16 cellular contexts compared by ENCODE assay signal in genomic region chr2:133837441-133838090, GRCh38.
DNase-seq lines count a peak whose midpoint lies in the region; ATAC-seq and TF ChIP-seq lines count a peak whose summit lies in the region.
"Had no signal": no experiment of that assay in that cellular context is flagged by ENCODE, and none has a peak within 500 bp of the region (broad histone marks: within the 10 kb centered on the region; RNA-seq: fewer than 3 reads in every experiment).

No MANE protein-coding gene starts in this region.

- H2AFZ ChIP-seq in IMR-90 (replicated peaks; ENCODE audit: low read length, poor library complexity) (peak overlapping the region; percentile 63), neural progenitor cell (replicated peaks) (peak overlapping the region; percentile 9)

- H4K91ac ChIP-seq in IMR-90 (ENCODE audit: insufficient read depth, low read depth, low read length), result peak overlapping the region; percentile 95

- H3K9me1 ChIP-seq in IMR-90 (ENCODE audit: insufficient read depth, low read length), result peaks cover 32% of the 10 kb centered on the region

- H2BK5ac ChIP-seq in IMR-90 (ENCODE audit: low read depth, low read length, poor library complexity, severe bottlenecking), result peak overlapping the region; percentile 89

- peak overlapping the region; percentile 21; the same call in 1 of the 2 replicates for H3K23ac ChIP-seq in IMR-90 (ENCODE audit: low read depth, low read length)

- TF ChIP-seq POLR2A in IMR-90 (IDR thresholded peaks at IDR 0.05; ENCODE audit: low read depth, low read length), result no peak

- CTCF ChIA-PET in IMR-90 (lab: Yijun Ruan, JAX), result interaction anchor here (1.1 kb wide), 1 partner anchor 48 kb away, joined by 4 read pairs; no protein-coding TSS in a partner anchor

- intact Hi-C loops in IMR-90 (cut with micrococcal nuclease), result no loop called here
- intact Hi-C loops in left colon (cut with DNase I, micrococcal nuclease), result no loop called here

- H3K27me3 ChIP-seq in IMR-90 (ENCODE audit: control insufficient read depth, insufficient read depth, low read length) (no peaks in the 10 kb centered on the region), neural progenitor cell (no peaks in the 10 kb centered on the region)
- H3K27me3 ChIP-seq: BLaER1 treated with 17β-estradiol and CSF1 and Interleukin-3, amounts not matched to agents 10 nM and 100 nM; esophagus muscularis mucosa had no signal

- H2AK5ac ChIP-seq in IMR-90 (ENCODE audit: low read depth, low read length), result peak overlapping the region; percentile 99

- peak overlapping the region; percentile 16; the same call in 1 of the 2 replicates for H3K56ac ChIP-seq in IMR-90 (ENCODE audit: extremely low read depth, insufficient read depth, low read length)

- peaks cover 6% of the 10 kb centered on the region for H3K4me1 Mint-ChIP-seq in neural progenitor cell
- H3K4me1 Mint-ChIP-seq: immature natural killer cell had no signal

- H3K9me3 Mint-ChIP-seq in neural progenitor cell, result peaks cover 7% of the 10 kb centered on the region
- H3K9me3 Mint-ChIP-seq: immature natural killer cell had no signal

- peak overlapping the region; percentile 54 for H3K18ac ChIP-seq in IMR-90 (ENCODE audit: low read depth, low read length)

- peaks cover 0 to 32% of the 10 kb centered on the region in 2 experiments; a peak in 2 of 4 replicates for H3K79me1 ChIP-seq in IMR-90 (ENCODE audit: low read depth in 1 of 2, low read length in 2 of 2)

- H3K9me3 ChIP-seq in IMR-90 (ENCODE audit: control insufficient read depth, insufficient read depth, low read length) (peaks cover 4% of the 10 kb centered on the region), neural progenitor cell (ENCODE audit: low read depth) (no peaks in the 10 kb centered on the region)
- H3K9me3 ChIP-seq: esophagus muscularis mucosa, mucosa of descending colon had no signal

- no peaks in the 10 kb centered on the region for H3F3A ChIP-seq in neural progenitor cell (ENCODE audit: low read depth)

- H3K36me3 Mint-ChIP-seq in neural progenitor cell, result no peaks in the 10 kb centered on the region
- H3K36me3 Mint-ChIP-seq: immature natural killer cell had no signal

- dilution Hi-C loops in IMR-90 (cut with HindIII; ENCODE audit: low sequenced_read_pairs, unreplicated experiment), result no loop called here

- in situ Hi-C loops in IMR-90 (cut with MboI; ENCODE audit: low sequenced_read_pairs), result loop anchor here (25.0 kb wide), 1 partner anchor 1175 kb away; the partner anchor contains the start of gene LYPD1

- H3K4me1 ChIP-seq in IMR-90 (ENCODE audit: control insufficient read depth, insufficient read depth, low read length) (peaks cover 28% of the 10 kb centered on the region), neural progenitor cell (peaks cover 4% of the 10 kb centered on the region)

- peak overlapping the region; percentile 92 for H2AK9ac ChIP-seq in IMR-90 (replicated peaks; ENCODE audit: low read depth, low read length, poor library complexity)

- no peak for TF ChIP-seq RAD21 in IMR-90 (IDR thresholded peaks at IDR 0.05; ENCODE audit: low read length)

- peak overlapping the region; percentile 97 for H2BK15ac ChIP-seq in IMR-90 (ENCODE audit: low read depth, low read length)

- no peak overlapping the region for H3K4me3 Mint-ChIP-seq in neural progenitor cell
- H3K4me3 Mint-ChIP-seq: immature natural killer cell had no signal

- H3K4me2 ChIP-seq in IMR-90 (ENCODE audit: low read depth, low read length), result no peak overlapping the region
- H3K4me2 ChIP-seq in neural progenitor cell, result no peak overlapping the region

- H3K9ac ChIP-seq in IMR-90 (ENCODE audit: low read depth, low read length), result no peak overlapping the region
- H3K9ac ChIP-seq in neural progenitor cell, result no peak overlapping the region
- H3K9ac ChIP-seq: BLaER1 treated with 17β-estradiol and CSF1 and Interleukin-3, amounts not matched to agents 10 nM and 100 nM had no signal

- no TSS peak for BruUV-seq in IMR-90 (replicated peaks; lab: Mats Ljungman, UMichigan)

- peak overlapping the region; percentile 90 for H3K4ac ChIP-seq in IMR-90 (ENCODE audit: low read depth, low read length)

- DNase-seq in Ammon's horn (ENCODE audit: low spot score) (peak; percentile 36), IMR-90 (peak; percentile 91), amniotic epithelial cell (ENCODE audit: low read depth) (peak; percentile 54), neural progenitor cell (ENCODE audit: low spot score) (no peak), left colon (no peak), DMS153 (lab: John Stamatoyannopoulos, UW) (no peak)
- no peak for DNase-seq in activated CD4-positive, alpha-beta T cell treated with anti-CD3 and anti-CD28 coated beads for 4 hours
- no peak for DNase-seq in stimulated activated naive CD4-positive, alpha-beta T cell (lab: John Stamatoyannopoulos, UW)
- DNase-seq: activated CD8-positive, alpha-beta memory T cell treated with anti-CD3 and anti-CD28 coated beads, Interleukin-2, amount 50 U/mL, for 4 hours; immature natural killer cell; KG1; mucosa of descending colon; NCI-H187 treated with DMSO at 0.1 percent for 48 hours had no signal

- H3K4me3 ChIP-seq in IMR-90 (ENCODE audit: insufficient read depth, low read depth, low read length), result no peak overlapping the region
- no peak overlapping the region for H3K4me3 ChIP-seq in neural progenitor cell
- H3K4me3 ChIP-seq: BLaER1 treated with 17β-estradiol and CSF1 and Interleukin-3, amounts not matched to agents 10 nM and 100 nM; esophagus muscularis mucosa; mucosa of descending colon; SK-N-MC had no signal

- POLR2A ChIA-PET in IMR-90 (lab: Charles Lee; ENCODE audit: unreplicated experiment), result no interaction called here

- H3K14ac ChIP-seq in IMR-90 (replicated peaks; ENCODE audit: low read depth, low read length), result peak overlapping the region; percentile 79

- H3K36me3 ChIP-seq in IMR-90 (ENCODE audit: control insufficient read depth, insufficient read depth, low read length), result no peaks in the 10 kb centered on the region
- no peaks in the 10 kb centered on the region for H3K36me3 ChIP-seq in neural progenitor cell
- H3K36me3 ChIP-seq: BLaER1 treated with 17β-estradiol and CSF1 and Interleukin-3, amounts not matched to agents 10 nM and 100 nM; esophagus muscularis mucosa had no signal

- ATAC-seq in IMR-90 (ENCODE audit: low read depth) (peak; percentile 22), left colon (no peak)
- ATAC-seq: mucosa of descending colon had no signal

- no CpG with 5 or more reads among the region's 6 CpGs for WGBS in IMR-90 (ENCODE audit: extremely low coverage in 2 of 2, insufficient read length in 1 of 2), 2 experiments

- H3K27ac ChIP-seq in IMR-90 (ENCODE audit: insufficient read depth, low read length), result peak overlapping the region; percentile 52
- no peak overlapping the region for H3K27ac ChIP-seq in neural progenitor cell
- H3K27ac ChIP-seq: BLaER1 treated with 17β-estradiol and CSF1 and Interleukin-3, amounts not matched to agents 10 nM and 100 nM; esophagus muscularis mucosa; SK-N-MC had no signal

- H3K79me2 ChIP-seq in neural progenitor cell (ENCODE audit: low read depth), result no peaks in the 10 kb centered on the region

- H4K20me1 ChIP-seq in IMR-90 (ENCODE audit: insufficient read depth, low read length), result no peaks in the 10 kb centered on the region
- H4K20me1 ChIP-seq in neural progenitor cell (ENCODE audit: low read depth), result no peaks in the 10 kb centered on the region
- H4K20me1 ChIP-seq: BLaER1 treated with 17β-estradiol and CSF1 and Interleukin-3, amounts not matched to agents 10 nM and 100 nM had no signal

- TF ChIP-seq CTCF in IMR-90 (conservative IDR thresholded peaks at IDR 0.05; ENCODE audit: low read depth, low read length) (no peak), neural progenitor cell (IDR thresholded peaks at IDR 0.05) (no peak)

- H4K8ac ChIP-seq in IMR-90 (ENCODE audit: low read depth in 2 of 2, low read length in 2 of 2), result peak overlapping the region; percentile 88 to 93

- peak overlapping the region; percentile 68 for H2BK20ac ChIP-seq in IMR-90 (ENCODE audit: low read depth, low read length)

- H3K27me3 Mint-ChIP-seq in neural progenitor cell (ENCODE audit: insufficient read depth, low read depth), result peaks cover 2% of the 10 kb centered on the region

- H2BK120ac ChIP-seq in IMR-90 (ENCODE audit: low read depth, low read length), result peak overlapping the region; percentile 96

- H4K5ac ChIP-seq in IMR-90 (ENCODE audit: low read depth, low read length), result peak overlapping the region; percentile 80

- peak overlapping the region; percentile 27 for H3K27ac Mint-ChIP-seq in neural progenitor cell
- H3K27ac Mint-ChIP-seq: immature natural killer cell had no signal

TF ChIP-seq in IMR-90, 13 proteins besides CTCF, POLR2A, EP300 and RAD21:
- no peak for TF ChIP-seq MAFK (IDR thresholded peaks at IDR 0.05; ENCODE audit: low read depth, low read length)

Comparison
In these comparisons a context has a peak if more than half of its experiments do, and no peak if none do; other contexts are left out.
1. DNase-seq: peak in Ammon's horn (single experiment), IMR-90 (single experiment) and amniotic epithelial cell (single experiment); none in neural progenitor cell (single experiment), left colon (0 of 2), activated CD4-positive, alpha-beta T cell treated with anti-CD3 and anti-CD28 coated beads for 4 hours (0 of 2), DMS153 (single experiment) and stimulated activated naive CD4-positive, alpha-beta T cell (0 of 6).